8 cellular contexts compared by ENCODE assay signal in genomic region chr17:38676706-38677504, GRCh38. TPM values are rescaled to one million over a fixed set of nuclear protein-coding genes. Genes with fewer than 3 reads are reported as not detected.
DNase-seq lines count a peak whose midpoint lies in the region; ATAC-seq, FAIRE-seq and TF ChIP-seq lines count a peak whose summit lies in the region.

No MANE protein-coding gene starts in this region.

- TF ChIP-seq POLR2A in GM12891 (IDR thresholded peaks at IDR 0.05; ENCODE audit: low read depth, low read length): no peak

- TF ChIP-seq CTCF in omental fat pad (IDR thresholded peaks at IDR 0.05): peak in 2 of 3 donors; percentile 87 to 97

- peak; percentile 69 for DNase-seq in GM12891 (ENCODE audit: insufficient read length, low spot score)
- peak; percentile 75 for DNase-seq in MV-4-11 (lab: John Stamatoyannopoulos, UW)
- DNase-seq in SHP77 treated with DMSO at 0.1 percent for 48 hours (lab: John Stamatoyannopoulos, UW): peak; percentile 29
- peak; percentile 71 for DNase-seq in activated gamma-delta T cell treated with anti-CD3 and anti-CD28 coated beads, Interleukin-2, amount 50 U/mL, for 16 hours (ENCODE audit: low read depth)
- peak; percentile 79 for DNase-seq in foreskin melanocyte
- DNase-seq in omental fat pad (ENCODE audit: low spot score): peak; percentile 89
- peak; percentile 94 for DNase-seq in superior temporal gyrus (ENCODE audit: extremely low spot score)

- no peak for FAIRE-seq in GM12891 (lab: Jason Lieb, UNC)

- ATAC-seq in omental fat pad (ENCODE audit: low FRiP score) (peak; percentile 71), HG03045 (IDR thresholded peaks at IDR 0.05; ENCODE audit: unreplicated experiment) (no peak)

TF ChIP-seq in GM12891, 5 proteins besides CTCF, POLR2A, EP300 and RAD21:
- no peak for TF ChIP-seq PAX5 (IDR thresholded peaks at IDR 0.05; ENCODE audit: insufficient read depth, low read length, severe bottlenecking)
- TF ChIP-seq POLR2AphosphoS5 (IDR thresholded peaks at IDR 0.05; ENCODE audit: low read depth, low read length): no peak
- peak; percentile 82 for TF ChIP-seq POU2F2 (IDR thresholded peaks at IDR 0.05; ENCODE audit: low read depth, low read length)
- TF ChIP-seq TAF1 (IDR thresholded peaks at IDR 0.05; ENCODE audit: low read depth, low read length): no peak
- TF ChIP-seq SPI1 (IDR thresholded peaks at IDR 0.05; ENCODE audit: low read depth, low read length): peak; percentile 6; the same call in 1 of the 2 replicates

RNA-seq across cellular contexts. Expression of gene EPOP, which starts 2.1 kb away (rescaled TPM):
- polyA plus RNA-seq in GM12891 (2012; ENCODE audit: low read depth, missing spikeins): 6.8 TPM
- 1 to 10 TPM in 2 of 4 donors, under 1 TPM in 2; 0.38 to 5.2 (median 1.5) TPM for total RNA-seq in omental fat pad

RNA-seq across cellular contexts. Expression of gene MLLT6, which starts 28.2 kb away (rescaled TPM):
- 34.8 TPM for polyA plus RNA-seq in GM12891 (2012; ENCODE audit: low read depth, missing spikeins)
- 100 to 1,000 TPM in 1 of 4 donors, 10 to 100 TPM in 3; 38.7 to 108 (median 54.8) TPM for total RNA-seq in omental fat pad

RNA-seq across cellular contexts. Expression of gene CISD3, which starts 53.2 kb away (rescaled TPM):
- 4.7 TPM for polyA plus RNA-seq in GM12891 (2012; ENCODE audit: low read depth, missing spikeins)
- 10 to 100 TPM in 3 of 4 donors, 1 to 10 TPM in 1; 7.6 to 25.5 (median 15.7) TPM for total RNA-seq in omental fat pad

Comparison
In these comparisons a context has a peak if more than half of its experiments do, and no peak if none do; other contexts are left out.
1. DNase-seq: peak in every context shown above with its lines; median percentile 94 in superior temporal gyrus; 89 in omental fat pad; 79 in foreskin melanocyte; 75 in MV-4-11; 71 in activated gamma-delta T cell treated with anti-CD3 and anti-CD28 coated beads, Interleukin-2, amount 50 U/mL, for 16 hours; 69 in GM12891; 29 in SHP77 treated with DMSO at 0.1 percent for 48 hours.